8 cellular contexts compared by ENCODE assay signal in the genomic region with DNA sequence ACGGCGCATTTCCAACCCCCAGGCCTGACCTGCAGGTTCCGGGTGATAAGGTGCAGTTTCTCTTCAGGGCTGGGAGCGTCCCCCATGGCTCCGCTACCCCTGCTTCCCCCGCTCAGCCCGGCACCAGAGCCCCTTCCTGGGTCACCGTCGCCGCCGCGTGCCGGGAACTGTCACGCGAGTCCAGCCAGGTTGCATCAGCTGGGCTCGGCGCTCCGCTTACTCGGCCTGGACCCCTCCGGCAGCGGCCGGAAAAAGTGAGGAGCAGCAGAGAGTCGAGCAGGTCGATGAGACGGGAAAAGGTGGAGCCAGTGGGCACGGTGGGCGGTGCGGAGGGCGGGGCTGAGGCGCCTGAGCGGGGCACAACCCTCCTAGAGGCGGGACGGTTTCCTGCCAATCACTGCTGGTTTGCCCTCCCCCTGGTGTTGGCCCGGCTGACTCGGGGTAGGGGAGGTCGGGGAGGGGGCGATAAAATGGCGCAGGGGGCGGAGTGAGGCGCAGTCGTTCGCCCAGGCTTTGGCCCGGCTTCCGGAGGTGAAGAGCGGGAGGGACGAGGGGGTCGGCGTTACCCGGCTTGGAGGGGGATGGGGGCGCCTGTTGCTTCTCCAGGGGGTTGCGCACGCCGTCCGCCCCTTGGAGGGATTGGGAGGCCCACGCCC. TPM values are rescaled to one million over a fixed set of nuclear protein-coding genes. Genes with fewer than 3 reads are reported as not detected.
DNase-seq lines count a peak whose midpoint lies in the region; ATAC-seq, FAIRE-seq and TF ChIP-seq lines count a peak whose summit lies in the region.

TSS of gene S100PBP (plus strand) at position 495 of the 656 bp plus-strand sequence. CDS start 8,447 bp downstream, outside the sequence.
TSS of gene YARS1 (minus strand) at position 200 of the 656 bp plus-strand sequence. CDS start at position 86, 114 bp downstream.

- BruUV-seq in mammary epithelial cell (replicated peaks; lab: Mats Ljungman, UMichigan), result no TSS peak

- TF ChIP-seq CTCF in WERI-Rb-1 (IDR thresholded peaks at IDR 0.05; ENCODE audit: low read depth, low read length), result no peak
- TF ChIP-seq CTCF in mammary epithelial cell (conservative IDR thresholded peaks at IDR 0.05 in 1 of 2, IDR thresholded peaks at IDR 0.05 in 1 of 2; ENCODE audit: extremely low read depth in 1 of 2, insufficient read depth in 1 of 2, low read depth in 1 of 2, low read length in 2 of 2), result no peak

- H3K79me2 ChIP-seq in mammary epithelial cell (ENCODE audit: insufficient read depth, low read length), result peaks cover 92% of the 10 kb centered on the region

- CTCF ChIA-PET in mammary epithelial cell (lab: Charles Lee; ENCODE audit: low non-redundant PET), result no interaction called here

- H3K36me3 ChIP-seq in WERI-Rb-1, result peaks cover 51% of the 10 kb centered on the region
- H3K36me3 ChIP-seq in mammary epithelial cell (ENCODE audit: insufficient read depth, low read length), result peaks cover 3% of the 10 kb centered on the region
- H3K36me3 ChIP-seq in iPS-20b (ENCODE audit: insufficient read depth, low read depth, low read length), result peaks cover 16% of the 10 kb centered on the region; the same call in 1 of the 2 replicates
- H3K36me3 ChIP-seq in small intestine (ENCODE audit: control insufficient read depth in 2 of 2, insufficient read depth in 2 of 2, low read length in 2 of 2), result no peaks in the 10 kb centered on the region

- DNase-seq in ACHN (peak; percentile 96), NCI-H2227 (lab: John Stamatoyannopoulos, UW; ENCODE audit: unreplicated experiment) (peak; percentile 98), WERI-Rb-1 (peak; percentile 99), mammary epithelial cell (peak; percentile 98), small intestine (peak; percentile 99)

- H3K27ac ChIP-seq in WERI-Rb-1 (peak within 1 kb of the TSS; percentile 99), mammary epithelial cell (ENCODE audit: insufficient read depth, low read depth, low read length) (peak within 1 kb of the TSS; percentile 98), iPS-20b (ENCODE audit: low read length) (peak within 1 kb of the TSS; percentile 96), small intestine (ENCODE audit: low read depth in 1 of 2, low read length in 1 of 2) (peak within 1 kb of the TSS; percentile 92 to 95)

- H3K9me3 ChIP-seq in WERI-Rb-1 (ENCODE audit: severe bottlenecking) (no peaks in the 10 kb centered on the region), mammary epithelial cell (replicated peaks; ENCODE audit: insufficient read depth, low read length) (no peaks in the 10 kb centered on the region), iPS-20b (ENCODE audit: insufficient read depth, low read depth, low read length) (no peaks in the 10 kb centered on the region), small intestine (ENCODE audit: control insufficient read depth, low read depth) (no peaks in the 10 kb centered on the region)

- no peaks in the 10 kb centered on the region for H4K20me1 ChIP-seq in mammary epithelial cell (ENCODE audit: insufficient read depth, low read length)

- H3K27me3 ChIP-seq in WERI-Rb-1 (ENCODE audit: insufficient read depth, low read depth, severe bottlenecking) (no peaks in the 10 kb centered on the region), mammary epithelial cell (ENCODE audit: insufficient read depth, low read length) (no peaks in the 10 kb centered on the region), iPS-20b (ENCODE audit: insufficient read depth, low read length) (no peaks in the 10 kb centered on the region), small intestine (ENCODE audit: control insufficient read depth in 2 of 2, insufficient read depth in 2 of 2, low read length in 2 of 2) (no peaks in the 10 kb centered on the region)

- H2AFZ ChIP-seq in mammary epithelial cell (ENCODE audit: low read depth, low read length), result peak within 1 kb of the TSS; percentile 95

- H3K4me3 ChIP-seq in WERI-Rb-1 (ENCODE audit: low read depth, low read length) (peak within 1 kb of the TSS; percentile 97), mammary epithelial cell (replicated peaks in 1 of 3; ENCODE audit: insufficient read depth in 1 of 3, low read depth in 2 of 3, low read length in 3 of 3) (peak within 1 kb of the TSS; percentile 91 to 96 (median 91)), iPS-20b (ENCODE audit: low read length) (peak within 1 kb of the TSS; percentile 86), small intestine (ENCODE audit: low read depth in 1 of 2, low read length in 2 of 2) (peak within 1 kb of the TSS; percentile 81 to 84)

- 3% methylated on average over 22 of the region's 55 CpGs for WGBS in mammary epithelial cell (ENCODE audit: low coverage, missing lambda C conversion rate)
- 0 to 1% (median 1%) methylated on average over 38 to 55 of the region's 55 CpGs for WGBS in small intestine, 3 donors

- in situ Hi-C loops in ACHN (cut with HindIII; ENCODE audit: low pct_ligation_motif_present, low pct_unique_long_range_greater_than_20kb, low sequenced_read_pairs) (no loop called here), mammary epithelial cell (cut with MboI; ENCODE audit: low sequenced_read_pairs in 2 of 2) (no loop called here)

- H3K4me1 ChIP-seq in mammary epithelial cell (ENCODE audit: insufficient read depth, low read length) (peaks cover 23% of the 10 kb centered on the region), iPS-20b (ENCODE audit: insufficient read depth, low read length) (peaks cover 19% of the 10 kb centered on the region; the same call in 1 of the 2 replicates), small intestine (ENCODE audit: control insufficient read depth in 2 of 2, insufficient read depth in 1 of 2, low read depth in 1 of 2, low read length in 1 of 2) (peaks cover 0 to 13% of the 10 kb centered on the region in 2 donors)

- H3K9ac ChIP-seq in mammary epithelial cell (ENCODE audit: insufficient read depth, low read length) (peak within 1 kb of the TSS; percentile 98), iPS-20b (ENCODE audit: low read depth, low read length) (peak within 1 kb of the TSS; percentile 99)

- H3K4me2 ChIP-seq in mammary epithelial cell (ENCODE audit: insufficient read depth, low read depth, low read length), result peak within 1 kb of the TSS; percentile 93

- peak; percentile 83 for ATAC-seq in GM18873 (IDR thresholded peaks at IDR 0.05; ENCODE audit: low FRiP score, unreplicated experiment)
- ATAC-seq in HG03139 (IDR thresholded peaks at IDR 0.05; ENCODE audit: unreplicated experiment), result peak; percentile 87

- intact Hi-C loops in mammary epithelial cell (cut with micrococcal nuclease), result loop anchor here (2.0 to 5.0 kb wide), 2 partner anchors 105 to 264 kb away; partner anchors contain the start of gene AZIN2

- dilution Hi-C loops in mammary epithelial cell (cut with HindIII; ENCODE audit: low sequenced_read_pairs), result no loop called here

- FAIRE-seq in small intestine (lab: Jason Lieb, UNC), result no peak

RNA-seq across cellular contexts. Expression of gene S100PBP, which starts in this region (rescaled TPM):
- 10 to 100 TPM; 31.2 to 41.7 TPM for total RNA-seq in mammary epithelial cell
- 12.4 TPM for polyA plus RNA-seq in mammary epithelial cell
- 42.7 TPM for polyA minus RNA-seq in mammary epithelial cell
- 1 to 10 TPM; 4.3 to 7.4 (median 7.1) TPM for polyA plus RNA-seq in small intestine

RNA-seq across cellular contexts. Expression of gene YARS1, which starts in this region (rescaled TPM):
- total RNA-seq in mammary epithelial cell, result 100 to 1,000 TPM; 165 to 219 TPM
- polyA plus RNA-seq in mammary epithelial cell (92.6 TPM), small intestine (10 to 100 TPM; 39.4 to 79.9 (median 66.2) TPM)
- 346 TPM for polyA minus RNA-seq in mammary epithelial cell

Comparison
In these comparisons a context has a peak if more than half of its experiments do, and no peak if none do; other contexts are left out.
1. Peak in every context shown above with its lines: DNase-seq, ATAC-seq, H3K4me3 ChIP-seq and H3K27ac ChIP-seq.